Comparison of ENCODE assay signal across 8 cellular contexts in genomic region chr4:122921971-122922876, GRCh38. TPM values are rescaled to one million over a fixed set of nuclear protein-coding genes. Genes with fewer than 3 reads are reported as not detected.
DNase-seq lines count a peak whose midpoint lies in the region; ATAC-seq, FAIRE-seq and TF ChIP-seq lines count a peak whose summit lies in the region.

A gene with protein sequence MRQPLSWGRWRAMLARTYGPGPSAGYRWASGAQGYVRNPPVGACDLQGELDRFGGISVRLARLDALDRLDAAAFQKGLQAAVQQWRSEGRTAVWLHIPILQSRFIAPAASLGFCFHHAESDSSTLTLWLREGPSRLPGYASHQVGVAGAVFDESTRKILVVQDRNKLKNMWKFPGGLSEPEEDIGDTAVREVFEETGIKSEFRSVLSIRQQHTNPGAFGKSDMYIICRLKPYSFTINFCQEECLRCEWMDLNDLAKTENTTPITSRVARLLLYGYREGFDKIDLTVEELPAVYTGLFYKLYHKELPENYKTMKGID (minus strand): TSS chr4:122922597. CDS start chr4:122922572, 25 bp downstream.

- H3K36me3 Mint-ChIP-seq in progenitor cell of endocrine pancreas (ENCODE audit: insufficient read depth), result no peaks in the 10 kb centered on the region

- peak; percentile 97 for ATAC-seq in left ventricle myocardium superior

- H2AFZ ChIP-seq in Karpas-422 (ENCODE audit: low read length), result peak within 1 kb of the TSS; percentile 94

- peak within 1 kb of the TSS; percentile 96 for H3K4me3 Mint-ChIP-seq in progenitor cell of endocrine pancreas (ENCODE audit: low read depth)

- peaks cover 10% of the 10 kb centered on the region for H3K4me1 Mint-ChIP-seq in progenitor cell of endocrine pancreas (ENCODE audit: low read depth)

- FAIRE-seq in H54 (lab: Jason Lieb, UNC), result no peak

- no peaks in the 10 kb centered on the region for H3K27me3 Mint-ChIP-seq in progenitor cell of endocrine pancreas

- H3K27ac ChIP-seq in Karpas-422 (ENCODE audit: low read length), result peak within 1 kb of the TSS; percentile 87

- DNase-seq in H54 (ENCODE audit: insufficient read length, low spot score), result no peak
- DNase-seq in Karpas-422, result peak; percentile 81
- DNase-seq in SKM-1 (lab: John Stamatoyannopoulos, UW; ENCODE audit: unreplicated experiment), result peak; percentile 27
- DNase-seq in amygdala (lab: John Stamatoyannopoulos, UW), result peak; percentile 17 to 82 (median 60)
- peak; percentile 80 for DNase-seq in left ventricle myocardium superior
- DNase-seq in progenitor cell of endocrine pancreas (ENCODE audit: low spot score, unreplicated experiment), result peak; percentile 41
- no peak for DNase-seq in NCI-H446 treated with DMSO at 0.1 percent for 48 hours (lab: John Stamatoyannopoulos, UW)

- intact Hi-C loops in left ventricle myocardium superior (cut with micrococcal nuclease), result loop anchor here (10.0 kb wide), 1 partner anchor 317 kb away; no protein-coding TSS in a partner anchor

- H3K36me3 ChIP-seq in Karpas-422 (ENCODE audit: insufficient read depth, low read length), result no peaks in the 10 kb centered on the region

- peak within 1 kb of the TSS; percentile 95 for H3K4me2 ChIP-seq in Karpas-422 (ENCODE audit: low read depth, low read length, poor library complexity, severe bottlenecking)

- H3K79me2 ChIP-seq in Karpas-422 (ENCODE audit: low read length), result peaks cover 59% of the 10 kb centered on the region

- H3K9ac ChIP-seq in Karpas-422 (ENCODE audit: low read length), result peak within 1 kb of the TSS; percentile 89

- H3K27me3 ChIP-seq in Karpas-422 (ENCODE audit: low read length), result no peaks in the 10 kb centered on the region

- peaks cover 39% of the 10 kb centered on the region for H3K4me1 ChIP-seq in Karpas-422 (ENCODE audit: low read length)

- H3K9me2 ChIP-seq in Karpas-422 (replicated peaks; ENCODE audit: insufficient read depth, low read length), result no peaks in the 10 kb centered on the region

- TF ChIP-seq CTCF in progenitor cell of endocrine pancreas (IDR thresholded peaks at IDR 0.05; ENCODE audit: unreplicated experiment), result no peak

- H3K4me3 ChIP-seq in GM08714 (ENCODE audit: low read length), result peak within 1 kb of the TSS; percentile 68
- peak within 1 kb of the TSS; percentile 97 for H3K4me3 ChIP-seq in Karpas-422 (ENCODE audit: low read length)

- no peaks in the 10 kb centered on the region for H3K9me3 Mint-ChIP-seq in progenitor cell of endocrine pancreas (ENCODE audit: low read depth)

- peak; percentile 73 for TF ChIP-seq POLR2A in H54 (IDR thresholded peaks at IDR 0.05; ENCODE audit: low read depth, low read length)

- peak within 1 kb of the TSS; percentile 97 for H3K27ac Mint-ChIP-seq in progenitor cell of endocrine pancreas

- H3K9me3 ChIP-seq in Karpas-422 (ENCODE audit: low read length), result no peaks in the 10 kb centered on the region

- no peaks in the 10 kb centered on the region for H4K20me1 ChIP-seq in Karpas-422 (ENCODE audit: insufficient read depth, low read depth, low read length)

RNA-seq across cellular contexts. Expression of the gene that starts here (rescaled TPM):
- 17.7 and 18.6 TPM in 2 replicates for total RNA-seq in Karpas-422 (2014; rRNA removed; shearing (Covaris generic); ENCODE audit: low replicate concordance)
- total RNA-seq in left ventricle myocardium superior, result 11.9 TPM
- 6.3 and 8.6 TPM in 2 replicates for total RNA-seq in progenitor cell of endocrine pancreas

Comparison
In these comparisons a context has a peak if more than half of its experiments do, and no peak if none do; other contexts are left out.
1. DNase-seq: peak in Karpas-422 (single experiment), SKM-1 (single experiment), amygdala (56 of 56), left ventricle myocardium superior (single experiment) and progenitor cell of endocrine pancreas (single experiment); none in H54 (single experiment) and NCI-H446 treated with DMSO at 0.1 percent for 48 hours (single experiment).